ENCODE assay signal across 1 cellular context in genomic region chr4:57098415-57098814, GRCh38.
TF ChIP-seq lines count a peak whose summit lies in the region.

No MANE protein-coding gene starts in this region.

TF ChIP-seq in IMR-90, 13 proteins besides CTCF, POLR2A, EP300 and RAD21 (continued from another document):
- TF ChIP-seq ELK1 (IDR thresholded peaks at IDR 0.05; ENCODE audit: borderline replicate concordance, low read depth, low read length) (no peak), MAZ (IDR thresholded peaks at IDR 0.05; ENCODE audit: borderline replicate concordance, low read depth, low read length) (no peak), FOS (IDR thresholded peaks at IDR 0.05; ENCODE audit: low read depth, low read length) (no peak), RFX5 (IDR thresholded peaks at IDR 0.05; ENCODE audit: low read depth, low read length) (no peak), SMC3 (IDR thresholded peaks at IDR 0.05; ENCODE audit: low read depth, low read length) (no peak), CHD1 (IDR thresholded peaks at IDR 0.05; ENCODE audit: low read depth, low read length) (no peak), BHLHE40 (IDR thresholded peaks at IDR 0.05; ENCODE audit: low read depth, low read length) (no peak)
